Comparison of ENCODE assay signal across 16 cellular contexts in the genomic region with DNA sequence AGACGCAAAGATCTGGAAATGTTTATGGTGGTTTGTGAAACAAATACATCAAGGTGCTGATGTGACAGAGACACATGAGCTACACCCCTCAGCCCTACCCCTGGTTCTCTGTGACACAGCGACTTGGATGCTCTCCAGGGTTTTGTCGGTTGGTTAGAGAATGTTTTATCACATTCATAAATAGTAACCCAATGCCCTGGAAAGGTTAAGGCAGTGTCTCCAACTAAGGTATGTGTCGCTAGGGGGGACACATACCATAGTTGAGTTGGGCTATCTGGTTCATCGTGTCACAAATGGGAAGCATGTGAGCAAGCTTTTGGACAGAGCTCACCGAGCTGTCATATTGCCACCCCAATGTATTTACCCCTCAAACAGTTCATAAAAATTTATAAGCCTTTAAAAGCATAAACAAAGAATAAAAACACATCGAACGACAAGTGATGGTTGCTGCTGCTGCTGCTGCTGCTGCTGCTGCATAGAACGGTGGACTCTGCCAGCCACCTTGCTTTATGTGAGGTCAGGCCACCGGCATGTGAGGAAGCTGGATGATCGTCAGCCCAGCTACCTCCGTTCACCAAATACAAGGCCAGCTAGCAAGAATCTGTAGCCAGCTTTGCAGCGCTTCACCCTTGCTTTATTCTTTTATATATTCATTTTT. TPM values are rescaled to one million over a fixed set of nuclear protein-coding genes. Genes with fewer than 3 reads are reported as not detected.
DNase-seq lines count a peak whose midpoint lies in the region; ATAC-seq, FAIRE-seq and TF ChIP-seq lines count a peak whose summit lies in the region.
"Had no signal": no experiment of that assay in that cellular context is flagged by ENCODE, and none has a peak within 500 bp of the region (broad histone marks: within the 10 kb centered on the region; RNA-seq: fewer than 3 reads in every experiment).

No MANE protein-coding gene starts in this region.

- H3K9me3 Mint-ChIP-seq in CD8-positive, alpha-beta T cell, result no peaks in the 10 kb centered on the region
- H3K9me3 Mint-ChIP-seq: IgD-negative memory B cell had no signal

- no peak for TF ChIP-seq RAD21 in neural cell (conservative IDR thresholded peaks at IDR 0.05)

- no peak for FAIRE-seq in GM12891 (lab: Jason Lieb, UNC)
- FAIRE-seq: colon, G401.6 had no signal

- in situ Hi-C loops in Caki2 (cut with HindIII; ENCODE audit: low pct_unique_long_range_greater_than_20kb, low sequenced_read_pairs), result no loop called here

- H3K27me3 ChIP-seq in endocrine pancreas (ENCODE audit: control insufficient read depth, insufficient read depth, low read length), result no peaks in the 10 kb centered on the region
- no peaks in the 10 kb centered on the region for H3K27me3 ChIP-seq in neural cell (ENCODE audit: insufficient read depth, low read depth, low read length)
- H3K27me3 ChIP-seq in CD8-positive, alpha-beta T cell (ENCODE audit: insufficient read depth, low read length), result no peaks in the 10 kb centered on the region

- DNase-seq in Caki2 (ENCODE audit: low read depth) (peak; percentile 67), NCI-H1105 treated with DMSO at 0.1 percent for 48 hours (lab: John Stamatoyannopoulos, UW) (peak; percentile 45), COLO668 (lab: John Stamatoyannopoulos, UW; ENCODE audit: unreplicated experiment) (no peak), NCI-H2196 (lab: John Stamatoyannopoulos, UW; ENCODE audit: unreplicated experiment) (no peak), GM12891 (ENCODE audit: insufficient read length, low spot score) (no peak)
- no peak for DNase-seq in CD8-positive, alpha-beta T cell
- DNase-seq: activated naive CD4-positive, alpha-beta T cell treated with anti-CD3 and anti-CD28 coated beads, Interleukin-2, amount 50 U/mL, for 16 hours; occipital lobe; stimulated activated CD4-positive, alpha-beta T cell treated with anti-CD3 and anti-CD28 coated beads, Interleukin-2, amount 100 ng/mL, for 24 hours; stimulated activated naive CD4-positive, alpha-beta T cell had no signal

- H3K27ac ChIP-seq in neural cell (ENCODE audit: low read length), result peak overlapping the region; percentile 96
- H3K27ac ChIP-seq in CD8-positive, alpha-beta T cell (ENCODE audit: low read depth, low read length), result no peak overlapping the region

- no peak overlapping the region for H3K4me3 Mint-ChIP-seq in CD8-positive, alpha-beta T cell
- H3K4me3 Mint-ChIP-seq: IgD-negative memory B cell had no signal

- H2AFZ ChIP-seq in neural cell (ENCODE audit: low read depth, low read length), result no peak overlapping the region

- no peak overlapping the region for H3K9ac ChIP-seq in endocrine pancreas (ENCODE audit: control insufficient read depth, insufficient read depth, low read length)
- H3K9ac ChIP-seq in neural cell (ENCODE audit: low read length), result peak overlapping the region; percentile 72

- H3K4me2 ChIP-seq in neural cell (ENCODE audit: low read length), result peak overlapping the region; percentile 94

- no peaks in the 10 kb centered on the region for H4K20me1 ChIP-seq in neural cell (ENCODE audit: insufficient read depth)

- H3F3A ChIP-seq in neural cell (ENCODE audit: insufficient read depth, low read length, poor library complexity, severe bottlenecking), result peaks cover 6% of the 10 kb centered on the region

- no peak overlapping the region for H3K27ac Mint-ChIP-seq in CD8-positive, alpha-beta T cell
- H3K27ac Mint-ChIP-seq: IgD-negative memory B cell had no signal

- peak overlapping the region; percentile 84 for H3K4me3 ChIP-seq in endocrine pancreas (ENCODE audit: control insufficient read depth, insufficient read depth, low read length)
- H3K4me3 ChIP-seq in neural cell (ENCODE audit: low read length), result peak overlapping the region; percentile 59
- H3K4me3 ChIP-seq in CD8-positive, alpha-beta T cell (ENCODE audit: low read depth, low read length), result no peak overlapping the region

- H3K9me3 ChIP-seq in endocrine pancreas (ENCODE audit: control insufficient read depth, low read length) (no peaks in the 10 kb centered on the region), neural cell (ENCODE audit: low read length) (no peaks in the 10 kb centered on the region)
- H3K9me3 ChIP-seq in CD8-positive, alpha-beta T cell (ENCODE audit: low read length), result no peaks in the 10 kb centered on the region

- TF ChIP-seq EP300 in neural cell (conservative IDR thresholded peaks at IDR 0.05; ENCODE audit: poor library complexity, severe bottlenecking), result no peak

- peaks cover 69% of the 10 kb centered on the region for H3K79me2 ChIP-seq in neural cell (replicated peaks; ENCODE audit: insufficient read depth, low read length)

- TF ChIP-seq POLR2A in GM12891 (IDR thresholded peaks at IDR 0.05; ENCODE audit: low read depth, low read length), result no peak

- TF ChIP-seq CTCF in neural cell (IDR thresholded peaks at IDR 0.05; ENCODE audit: poor library complexity, severe bottlenecking), result no peak
- no peak for TF ChIP-seq CTCF in CD8-positive, alpha-beta T cell (IDR thresholded peaks at IDR 0.05)

- POLR2A ChIA-PET in CD8-positive, alpha-beta T cell (lab: Charles Lee), result no interaction called here

- peaks cover 4% of the 10 kb centered on the region for H3K4me1 ChIP-seq in endocrine pancreas (ENCODE audit: control insufficient read depth, insufficient read depth, low read length)
- H3K4me1 ChIP-seq in CD8-positive, alpha-beta T cell (ENCODE audit: insufficient read depth, low read length), result no peaks in the 10 kb centered on the region

- intact Hi-C loops in CD8-positive, alpha-beta T cell (cut with DNase I, micrococcal nuclease), result no loop called here

- H3K4me1 Mint-ChIP-seq in CD8-positive, alpha-beta T cell (ENCODE audit: low read depth), result no peaks in the 10 kb centered on the region
- H3K4me1 Mint-ChIP-seq: IgD-negative memory B cell had no signal

- H3K36me3 ChIP-seq in endocrine pancreas (ENCODE audit: control insufficient read depth, insufficient read depth, low read length) (no peaks in the 10 kb centered on the region), neural cell (ENCODE audit: insufficient read depth, low read length) (no peaks in the 10 kb centered on the region)
- no peaks in the 10 kb centered on the region for H3K36me3 ChIP-seq in CD8-positive, alpha-beta T cell (ENCODE audit: insufficient read depth, low read length)

- H3K36me3 Mint-ChIP-seq in CD8-positive, alpha-beta T cell, result no peaks in the 10 kb centered on the region
- H3K36me3 Mint-ChIP-seq: IgD-negative memory B cell had no signal

- no peaks in the 10 kb centered on the region for H3K9me2 ChIP-seq in neural cell (ENCODE audit: insufficient read depth, low read length)

- CTCF ChIA-PET in CD8-positive, alpha-beta T cell (lab: Charles Lee), result no interaction called here

- ATAC-seq in CD8-positive, alpha-beta T cell, result no peak

- peaks cover 16% of the 10 kb centered on the region for H3K27me3 Mint-ChIP-seq in CD8-positive, alpha-beta T cell (ENCODE audit: low read depth)

TF ChIP-seq in neural cell, 6 proteins besides CTCF, POLR2A, EP300 and RAD21:
- TF ChIP-seq SMC3 (conservative IDR thresholded peaks at IDR 0.05; ENCODE audit: poor library complexity), result no peak
- peak; percentile 10 for TF ChIP-seq TAF1 (IDR thresholded peaks at IDR 0.05; ENCODE audit: low read depth)
- peak; percentile 41 for TF ChIP-seq POLR2AphosphoS5 (IDR thresholded peaks at IDR 0.05)
TF ChIP-seq in neural cell: peak in this region for 2.

TF ChIP-seq in GM12891, 5 proteins besides CTCF, POLR2A, EP300 and RAD21:
- TF ChIP-seq POU2F2 (IDR thresholded peaks at IDR 0.05; ENCODE audit: low read depth, low read length), result no peak
- TF ChIP-seq POLR2AphosphoS5 (IDR thresholded peaks at IDR 0.05; ENCODE audit: low read depth, low read length), result no peak
- no peak for TF ChIP-seq SPI1 (IDR thresholded peaks at IDR 0.05; ENCODE audit: low read depth, low read length)
- no peak for TF ChIP-seq PAX5 (IDR thresholded peaks at IDR 0.05; ENCODE audit: insufficient read depth, low read length, severe bottlenecking)
- TF ChIP-seq TAF1 (IDR thresholded peaks at IDR 0.05; ENCODE audit: low read depth, low read length), result no peak

RNA-seq across cellular contexts. Expression of a gene that starts 55.9 kb away (rescaled TPM):
- total RNA-seq in Caki2 (2014; rRNA removed; shearing (Covaris generic); ENCODE audit: low replicate concordance), result 6.2 and 12.2 TPM in 2 replicates
- polyA plus RNA-seq in neural cell, result 26.1 and 28.5 TPM in 2 replicates
- 76.7 and 91.8 TPM in 2 replicates for polyA minus RNA-seq in neural cell
- not detected for total RNA-seq in CD8-positive, alpha-beta T cell
- 0.14 TPM for polyA plus RNA-seq in GM12891 (2012; ENCODE audit: low read depth, missing spikeins)
- total RNA-seq: activated CD8-positive, alpha-beta memory T cell treated with anti-CD3 and anti-CD28 coated beads for 36 hours had no signal
- polyA plus RNA-seq: IgD-negative memory B cell had no signal

Comparison
In these comparisons a context has a peak if more than half of its experiments do, and no peak if none do; other contexts are left out.
1. DNase-seq: peak in Caki2 (single experiment) and NCI-H1105 treated with DMSO at 0.1 percent for 48 hours (single experiment); none in COLO668 (single experiment), NCI-H2196 (single experiment), CD8-positive, alpha-beta T cell (0 of 7) and GM12891 (single experiment).